8 cellular contexts compared by ENCODE assay signal in genomic region chr11:117143871-117144476, GRCh38. TPM values are rescaled to one million over a fixed set of nuclear protein-coding genes. Genes with fewer than 3 reads are reported as not detected.
DNase-seq lines count a peak whose midpoint lies in the region; ATAC-seq and TF ChIP-seq lines count a peak whose summit lies in the region.

TSS of gene PAFAH1B2 (plus strand) at chr11:117144287. CDS start at chr11:117152448, 8,161 bp downstream.

- intact Hi-C loops in activated B cell treated with CpG ODN at 0.5 μM for 24 hours (cut with micrococcal nuclease): loop anchor here (1.0 to 5.0 kb wide), 4 partner anchors 34 to 88 kb away; partner anchors contain the start of genes PCSK7, RNF214, SIDT2 and SIK3

- no peaks in the 10 kb centered on the region for H3K27me3 ChIP-seq in smooth muscle cell (ENCODE audit: low read depth)

- peaks cover 5% of the 10 kb centered on the region for H3K27me3 Mint-ChIP-seq in activated B cell treated with CpG ODN at 0.5 μM for 24 hours

- WGBS in smooth muscle cell (ENCODE audit: low lambda C conversion rate): 2% methylated on average over 44 of the region's 48 CpGs

- peak within 1 kb of the TSS; percentile 99 for H2AFZ ChIP-seq in smooth muscle cell (ENCODE audit: low read depth)

- peak within 1 kb of the TSS; percentile 74 for H3K9ac ChIP-seq in smooth muscle cell (ENCODE audit: low read depth)

- peaks cover 40% of the 10 kb centered on the region for H3K4me1 Mint-ChIP-seq in activated B cell treated with CpG ODN at 0.5 μM for 24 hours

- POLR2A ChIA-PET in activated B cell treated with CpG ODN at 0.5 μM for 24 hours (lab: Charles Lee): interaction anchor here (0.5 to 5.2 kb wide), 22 partner anchors 18 to 371 kb away, joined by 3 to 79 read pairs (median 4); partner anchors contain the start of genes BUD13, CEP164, PCSK7 and RNF214

- peaks cover 7% of the 10 kb centered on the region for H3F3A ChIP-seq in smooth muscle cell (ENCODE audit: low read depth)

- peaks cover 44% of the 10 kb centered on the region for H4K20me1 ChIP-seq in smooth muscle cell (ENCODE audit: low read depth)

- H3K9me3 ChIP-seq in smooth muscle cell (replicated peaks; ENCODE audit: low read depth): no peaks in the 10 kb centered on the region

- CTCF ChIA-PET in activated B cell treated with CpG ODN at 0.5 μM for 24 hours (lab: Charles Lee): interaction anchor here (0.9 to 2.8 kb wide), 6 partner anchors 36 to 264 kb away, joined by 3 to 16 read pairs (median 6); partner anchors contain the start of gene SIDT2

- H3K36me3 ChIP-seq in smooth muscle cell (ENCODE audit: low read depth): no peaks in the 10 kb centered on the region

- H3K4me1 ChIP-seq in smooth muscle cell (ENCODE audit: low read depth): peaks cover 19% of the 10 kb centered on the region

- peaks cover 48% of the 10 kb centered on the region for H3K79me2 ChIP-seq in smooth muscle cell (ENCODE audit: low read depth)

- H3K4me3 ChIP-seq in cardiac fibroblast (replicated peaks in 1 of 2; ENCODE audit: low read depth in 2 of 2, low read length in 2 of 2): peak within 1 kb of the TSS; percentile 74 to 84
- H3K4me3 ChIP-seq in smooth muscle cell: peak within 1 kb of the TSS; percentile 93

- peak within 1 kb of the TSS; percentile 95 for H3K27ac Mint-ChIP-seq in activated B cell treated with CpG ODN at 0.5 μM for 24 hours

- H3K4me2 ChIP-seq in smooth muscle cell: peak within 1 kb of the TSS; percentile 88

- peaks cover 33% of the 10 kb centered on the region for H3K36me3 Mint-ChIP-seq in activated B cell treated with CpG ODN at 0.5 μM for 24 hours (ENCODE audit: low read depth)

- peak within 1 kb of the TSS; percentile 82 for H3K27ac ChIP-seq in smooth muscle cell (ENCODE audit: low read depth)

- peak; percentile 94 for ATAC-seq in GM19025 (IDR thresholded peaks at IDR 0.05; ENCODE audit: low read depth, unreplicated experiment)
- ATAC-seq in HG03280 (IDR thresholded peaks at IDR 0.05; ENCODE audit: unreplicated experiment): peak; percentile 96
- peak; percentile 84 for ATAC-seq in activated B cell treated with CpG ODN at 0.5 μM for 24 hours (ENCODE audit: low read depth)

- H3K4me3 Mint-ChIP-seq in activated B cell treated with CpG ODN at 0.5 μM for 24 hours: peak within 1 kb of the TSS; percentile 95

- H3K9me3 Mint-ChIP-seq in activated B cell treated with CpG ODN at 0.5 μM for 24 hours: no peaks in the 10 kb centered on the region

- DNase-seq in AG09319 (ENCODE audit: extremely low read depth, low read depth): peak; percentile 67
- DNase-seq in NCI-H345 (lab: John Stamatoyannopoulos, UW): peak; percentile 97
- DNase-seq in activated B cell treated with CpG ODN at 0.5 μM for 24 hours: peak; percentile 95
- DNase-seq in cardiac fibroblast (ENCODE audit: low read depth in 2 of 2): peak; percentile 93 to 94
- DNase-seq in iPS-NIHi7 (ENCODE audit: extremely low spot score): peak; percentile 98
- peak; percentile 87 for DNase-seq in smooth muscle cell (lab: John Stamatoyannopoulos, UW; ENCODE audit: unreplicated experiment)

- TF ChIP-seq CTCF in AG09319 (IDR thresholded peaks at IDR 0.05; ENCODE audit: low read depth, low read length) (no peak), activated B cell treated with CpG ODN at 0.5 μM for 24 hours (IDR thresholded peaks at IDR 0.05) (no peak), cardiac fibroblast (IDR thresholded peaks at IDR 0.05; ENCODE audit: low read depth, low read length) (no peak), smooth muscle cell (IDR thresholded peaks at IDR 0.05; ENCODE audit: borderline replicate concordance, insufficient read depth, poor library complexity, severe bottlenecking) (no peak)

RNA-seq across cellular contexts. Expression of gene PAFAH1B2, which starts in this region (rescaled TPM):
- total RNA-seq in activated B cell treated with CpG ODN at 0.5 μM for 24 hours (71.3 and 78.7 TPM in 2 replicates), smooth muscle cell (140 and 146 TPM in 2 replicates)
- polyA plus RNA-seq in smooth muscle cell: 30.7 and 42.9 TPM in 2 replicates

Comparison
In these comparisons a context has a peak if more than half of its experiments do, and no peak if none do; other contexts are left out.
1. Peak in every context shown above with its lines: DNase-seq, ATAC-seq, H3K4me3 ChIP-seq and H3K27ac ChIP-seq.